In genomic region chrX:10166731-10167149, GRCh38 we compare ENCODE assay signal across 10 cellular contexts. TPM values are rescaled to one million over a fixed set of nuclear protein-coding genes. Genes with fewer than 3 reads are reported as not detected.
DNase-seq lines count a peak whose midpoint lies in the region; TF ChIP-seq lines count a peak whose summit lies in the region.
"Had no signal": no experiment of that assay in that cellular context is flagged by ENCODE, and none has a peak within 500 bp of the region (broad histone marks: within the 10 kb centered on the region; RNA-seq: fewer than 3 reads in every experiment).

No MANE protein-coding gene starts in this region.

- H4K20me1 ChIP-seq in mammary epithelial cell (ENCODE audit: insufficient read depth, low read length) (no peaks in the 10 kb centered on the region), OCI-LY3 (ENCODE audit: insufficient read depth, low read length) (no peaks in the 10 kb centered on the region)

- intact Hi-C loops in mammary epithelial cell (cut with micrococcal nuclease), result no loop called here
- intact Hi-C loops in breast epithelium (cut with DNase I; ENCODE audit: low total_unique reads), result no loop called here
- intact Hi-C loops in left ventricle myocardium inferior (cut with micrococcal nuclease), result no loop called here

- in situ Hi-C loops in mammary epithelial cell (cut with MboI; ENCODE audit: low sequenced_read_pairs in 2 of 2), result no loop called here

- DNase-seq in mammary epithelial cell (peak; percentile 48), breast epithelium (ENCODE audit: low spot score in 2 of 2) (no peak), left ventricle myocardium inferior (peak; percentile 25), superior temporal gyrus (ENCODE audit: extremely low spot score) (peak; percentile 73), KG1 (lab: John Stamatoyannopoulos, UW) (no peak), DMS79 (lab: John Stamatoyannopoulos, UW) (no peak)
- DNase-seq in stimulated activated naive CD4-positive, alpha-beta T cell (lab: John Stamatoyannopoulos, UW), result no peak
- DNase-seq: mesendoderm, NCI-H2171 had no signal

- H3K36me3 ChIP-seq in mammary epithelial cell (ENCODE audit: insufficient read depth, low read length) (no peaks in the 10 kb centered on the region), breast epithelium (no peaks in the 10 kb centered on the region), OCI-LY3 (replicated peaks; ENCODE audit: low read depth, low read length) (no peaks in the 10 kb centered on the region), left ventricle myocardium inferior (no peaks in the 10 kb centered on the region)

- 0% methylated on average over 1 of the region's 8 CpGs for WGBS in mammary epithelial cell (ENCODE audit: low coverage, missing lambda C conversion rate)

- TF ChIP-seq CTCF in mammary epithelial cell (conservative IDR thresholded peaks at IDR 0.05 in 1 of 2, IDR thresholded peaks at IDR 0.05 in 1 of 2; ENCODE audit: extremely low read depth in 1 of 2, insufficient read depth in 1 of 2, low read depth in 1 of 2, low read length in 2 of 2) (no peak), breast epithelium (IDR thresholded peaks at IDR 0.05) (no peak), OCI-LY3 (IDR thresholded peaks at IDR 0.05; ENCODE audit: low read depth, low read length) (no peak), left ventricle myocardium inferior (IDR thresholded peaks at IDR 0.05; ENCODE audit: borderline replicate concordance) (no peak)

- dilution Hi-C loops in mammary epithelial cell (cut with HindIII; ENCODE audit: low sequenced_read_pairs), result no loop called here

- H2AFZ ChIP-seq in mammary epithelial cell (ENCODE audit: low read depth, low read length), result peak overlapping the region; percentile 23
- no peak overlapping the region for H2AFZ ChIP-seq in OCI-LY3 (ENCODE audit: low read depth, low read length)

- no peaks in the 10 kb centered on the region for H3K9me3 ChIP-seq in mammary epithelial cell (replicated peaks; ENCODE audit: insufficient read depth, low read length)
- no peaks in the 10 kb centered on the region for H3K9me3 ChIP-seq in breast epithelium
- H3K9me3 ChIP-seq in OCI-LY3 (ENCODE audit: insufficient read depth, low read length), result no peaks in the 10 kb centered on the region
- no peaks in the 10 kb centered on the region for H3K9me3 ChIP-seq in left ventricle myocardium inferior (replicated peaks)

- no peak overlapping the region for H3K4me2 ChIP-seq in mammary epithelial cell (ENCODE audit: insufficient read depth, low read depth, low read length)
- H3K4me2 ChIP-seq in OCI-LY3 (ENCODE audit: low read length), result peak overlapping the region; percentile 52

- H3K4me3 ChIP-seq in mammary epithelial cell (replicated peaks in 1 of 3; ENCODE audit: insufficient read depth in 1 of 3, low read depth in 2 of 3, low read length in 3 of 3) (no peak overlapping the region), breast epithelium (no peak overlapping the region), OCI-LY3 (ENCODE audit: low read length) (no peak overlapping the region), left ventricle myocardium inferior (no peak overlapping the region)

- H3K4me1 ChIP-seq in mammary epithelial cell (ENCODE audit: insufficient read depth, low read length) (no peaks in the 10 kb centered on the region), breast epithelium (no peaks in the 10 kb centered on the region), OCI-LY3 (ENCODE audit: low read length) (peaks cover 16% of the 10 kb centered on the region), left ventricle myocardium inferior (peaks cover 17% of the 10 kb centered on the region)

- no peaks in the 10 kb centered on the region for H3K79me2 ChIP-seq in mammary epithelial cell (ENCODE audit: insufficient read depth, low read length)
- no peaks in the 10 kb centered on the region for H3K79me2 ChIP-seq in OCI-LY3 (ENCODE audit: low read length)

- TF ChIP-seq POLR2A in breast epithelium (IDR thresholded peaks at IDR 0.05), result no peak

- CTCF ChIA-PET in mammary epithelial cell (lab: Charles Lee; ENCODE audit: low non-redundant PET), result no interaction called here

- H3K27ac ChIP-seq in mammary epithelial cell (ENCODE audit: insufficient read depth, low read depth, low read length) (no peak overlapping the region), breast epithelium (peak overlapping the region in 1 of 2 donors; percentile 36), OCI-LY3 (ENCODE audit: low read length) (no peak overlapping the region), left ventricle myocardium inferior (replicated peaks) (peak overlapping the region; percentile 42)

- H3K27me3 ChIP-seq in mammary epithelial cell (ENCODE audit: insufficient read depth, low read length), result no peaks in the 10 kb centered on the region
- peaks cover 0 to 37% of the 10 kb centered on the region in 2 donors for H3K27me3 ChIP-seq in breast epithelium
- peaks cover 3% of the 10 kb centered on the region for H3K27me3 ChIP-seq in OCI-LY3 (ENCODE audit: low read depth, low read length)
- H3K27me3 ChIP-seq in left ventricle myocardium inferior (ENCODE audit: low read depth), result no peaks in the 10 kb centered on the region

- no TSS peak for BruUV-seq in mammary epithelial cell (replicated peaks; lab: Mats Ljungman, UMichigan)

- no peak overlapping the region for H3K9ac ChIP-seq in mammary epithelial cell (ENCODE audit: insufficient read depth, low read length)
- H3K9ac ChIP-seq in OCI-LY3 (ENCODE audit: low read length), result no peak overlapping the region

RNA-seq across cellular contexts. Expression of gene CLCN4, which starts 10.0 kb away (rescaled TPM):
- 1 to 10 TPM; 2.4 to 7.0 TPM for total RNA-seq in mammary epithelial cell
- 1.0 TPM for polyA plus RNA-seq in mammary epithelial cell
- 6.1 TPM for polyA minus RNA-seq in mammary epithelial cell
- total RNA-seq in breast epithelium, result 1 to 10 TPM; 2.9 to 4.7 (median 3.7) TPM
- total RNA-seq in left ventricle myocardium inferior, result 36.1 TPM

Comparison
In these comparisons a context has a peak if more than half of its experiments do, and no peak if none do; other contexts are left out.
1. DNase-seq: peak in mammary epithelial cell (single experiment), left ventricle myocardium inferior (single experiment) and superior temporal gyrus (single experiment); none in breast epithelium (0 of 2), stimulated activated naive CD4-positive, alpha-beta T cell (0 of 6), KG1 (single experiment) and DMS79 (single experiment).